ENCODE assay signal across 8 cellular contexts in genomic region chr10:84333864-84334451, GRCh38. TPM values are rescaled to one million over a fixed set of nuclear protein-coding genes. Genes with fewer than 3 reads are reported as not detected.
A peak's percentile ranks its signal among the peaks of the same experiment; 100 is the strongest.
DNase-seq lines count a peak whose midpoint lies in the region; ATAC-seq, FAIRE-seq and TF ChIP-seq lines count a peak whose summit lies in the region.

No MANE protein-coding gene starts in this region.

- H3K4me1 ChIP-seq in HCT116 (ENCODE audit: control insufficient read depth in 1 of 2, insufficient read depth in 2 of 2, low read length in 2 of 2) (peaks cover 3 to 19% of the 10 kb centered on the region in 2 experiments), left lung (peaks cover 21 to 89% of the 10 kb centered on the region in 2 donors), testis (peaks cover 14% of the 10 kb centered on the region)

- H3K9me3 ChIP-seq in HCT116 (ENCODE audit: control insufficient read depth in 1 of 2, insufficient read depth in 1 of 2, low read depth in 1 of 2, low read length in 2 of 2) (no peaks in the 10 kb centered on the region), left lung (no peaks in the 10 kb centered on the region), testis (no peaks in the 10 kb centered on the region)

- H4K20me1 ChIP-seq in HCT116 (ENCODE audit: insufficient read depth) = no peaks in the 10 kb centered on the region

- no peak overlapping the region for H3K4me3 ChIP-seq in HCT116 (replicated peaks in 1 of 2; ENCODE audit: low read depth in 1 of 2, low read length in 2 of 2)
- no peak overlapping the region for H3K4me3 ChIP-seq in NB4 (ENCODE audit: low read depth, low read length)
- H3K4me3 ChIP-seq in left lung = no peak overlapping the region
- no peak overlapping the region for H3K4me3 ChIP-seq in testis

- no TSS peak for BruUV-seq in HCT116 (replicated peaks; lab: Mats Ljungman, UMichigan)

- no peak overlapping the region for H3K9ac ChIP-seq in HCT116 (ENCODE audit: low read length)

- no peaks in the 10 kb centered on the region for H3K9me2 ChIP-seq in HCT116 (ENCODE audit: insufficient read depth)

- ATAC-seq in HCT116 (peak; percentile 48), left lung (peak; percentile 6)

- H3K27ac ChIP-seq in HCT116 (ENCODE audit: low read depth, low read length) (no peak overlapping the region), left lung (no peak overlapping the region), testis (no peak overlapping the region)

- no peak for TF ChIP-seq CTCF in HCT116 (IDR thresholded peaks at IDR 0.05 in 2 of 3, conservative IDR thresholded peaks at IDR 0.05 in 1 of 3; ENCODE audit: borderline replicate concordance in 1 of 3, insufficient read depth in 1 of 3, low read depth in 2 of 3, low read length in 2 of 3)
- TF ChIP-seq CTCF in NB4 (IDR thresholded peaks at IDR 0.05; ENCODE audit: low read depth, low read length) = no peak
- no peak for TF ChIP-seq CTCF in left lung (IDR thresholded peaks at IDR 0.05)
- no peak for TF ChIP-seq CTCF in testis (IDR thresholded peaks at IDR 0.05)

- POLR2A ChIA-PET in HCT116 (lab: Charles Lee) = no interaction called here

- RAD21 ChIA-PET in HCT116 (lab: Charles Lee; ENCODE audit: low non-redundant PET in 1 of 2, low total read pairs in 2 of 2, uncharacterized antibody in 2 of 2, unreplicated experiment in 2 of 2) = no interaction called here

- H3K79me2 ChIP-seq in HCT116 (ENCODE audit: insufficient read depth, low read length) = peaks cover 83% of the 10 kb centered on the region

- H3K36me3 ChIP-seq in HCT116 (ENCODE audit: control insufficient read depth in 1 of 2, insufficient read depth in 2 of 2, low read length in 2 of 2) = no peaks in the 10 kb centered on the region
- no peaks in the 10 kb centered on the region for H3K36me3 ChIP-seq in left lung
- H3K36me3 ChIP-seq in testis (ENCODE audit: low read depth, missing control alignments) = no peaks in the 10 kb centered on the region

- intact Hi-C loops in HCT116 (cut with micrococcal nuclease) = no loop called here
- intact Hi-C loops in left lung (cut with DNase I) = no loop called here
- intact Hi-C loops in testis (cut with DNase I; ENCODE audit: low total_unique reads) = no loop called here

- CTCF ChIA-PET in HCT116 (lab: Charles Lee) = no interaction called here

- peak; percentile 82 for FAIRE-seq in GM12892 (lab: Jason Lieb, UNC)

- H2AFZ ChIP-seq in HCT116 (ENCODE audit: low read depth, low read length, poor library complexity, severe bottlenecking) = no peak overlapping the region

- TF ChIP-seq POLR2A in GM12892 (IDR thresholded peaks at IDR 0.05; ENCODE audit: low read depth, low read length) (no peak), HCT116 (IDR thresholded peaks at IDR 0.05; ENCODE audit: borderline replicate concordance, extremely low read depth, insufficient read depth, insufficient read length) (no peak), NB4 (IDR thresholded peaks at IDR 0.05; ENCODE audit: extremely low read depth, insufficient read length) (no peak), testis (IDR thresholded peaks at IDR 0.05) (no peak)

- 67 to 70% methylated on average over 2 of the region's 2 CpGs for WGBS in testis, 2 donors

- DNase-seq in GM12892 (ENCODE audit: insufficient read length) (no peak), HCT116 (ENCODE audit: low read depth, low spot score) (no peak), NB4 (ENCODE audit: low read depth) (peak; percentile 37), left lung (no peak), testis (no peak), retina (no peak), NCI-H1930 (lab: John Stamatoyannopoulos, UW) (no peak)
- peak; percentile 76 for DNase-seq in activated CD8-positive, alpha-beta memory T cell treated with anti-CD3 and anti-CD28 coated beads, Interleukin-2, amount 50 U/mL, for 1 hour (ENCODE audit: extremely low read depth)

- no peaks in the 10 kb centered on the region for H3K27me3 ChIP-seq in HCT116 (ENCODE audit: insufficient read depth, low read length)
- H3K27me3 ChIP-seq in left lung = no peaks in the 10 kb centered on the region
- no peaks in the 10 kb centered on the region for H3K27me3 ChIP-seq in testis

- H3K4me2 ChIP-seq in HCT116 (ENCODE audit: low read length) = no peak overlapping the region

- no peak for TF ChIP-seq RAD21 in HCT116 (IDR thresholded peaks at IDR 0.05; ENCODE audit: low read depth)

TF ChIP-seq in HCT116, 20 proteins besides CTCF, POLR2A, EP300 and RAD21:
- TF ChIP-seq POLR2AphosphoS5 (IDR thresholded peaks at IDR 0.05; ENCODE audit: low read depth, low read length) = no peak
- TF ChIP-seq EZH2 (IDR thresholded peaks at IDR 0.05) = no peak
- TF ChIP-seq EGR1 (IDR thresholded peaks at IDR 0.05; ENCODE audit: low read depth) = no peak
- no peak for TF ChIP-seq REST (IDR thresholded peaks at IDR 0.05; ENCODE audit: low read depth)
- TF ChIP-seq JUND (IDR thresholded peaks at IDR 0.05) = no peak
- TF ChIP-seq EZH2phosphoT487 (IDR thresholded peaks at IDR 0.05; ENCODE audit: borderline replicate concordance) = no peak
- TF ChIP-seq MAX (IDR thresholded peaks at IDR 0.05) = no peak
- no peak for TF ChIP-seq SIN3A (IDR thresholded peaks at IDR 0.05; ENCODE audit: low read depth)
- TF ChIP-seq ZBTB33 (IDR thresholded peaks at IDR 0.05; ENCODE audit: extremely low read depth, insufficient replicate concordance, low read length) = no peak
- TF ChIP-seq SRF (IDR thresholded peaks at IDR 0.05; ENCODE audit: low read depth) = no peak
- no peak for TF ChIP-seq ZNF274 (IDR thresholded peaks at IDR 0.05; ENCODE audit: low read depth, low read length)
- TF ChIP-seq ZFX (IDR thresholded peaks at IDR 0.05) = no peak
- no peak for TF ChIP-seq ATF3 (IDR thresholded peaks at IDR 0.05)
- TF ChIP-seq TCF7L2 (IDR thresholded peaks at IDR 0.05; ENCODE audit: borderline replicate concordance, extremely low read depth, insufficient read depth, insufficient read length) = no peak
- no peak for TF ChIP-seq FOSL1 (IDR thresholded peaks at IDR 0.05; ENCODE audit: low read depth)
- no peak for TF ChIP-seq ELF1 (IDR thresholded peaks at IDR 0.05; ENCODE audit: borderline replicate concordance, low read depth)
- TF ChIP-seq CEBPB (IDR thresholded peaks at IDR 0.05; ENCODE audit: low read depth) = no peak

RNA-seq across cellular contexts. Expression of gene CCSER2, which starts 5.6 kb away (rescaled TPM):
- 10.1 TPM for polyA plus RNA-seq in GM12892 (2012; ENCODE audit: missing spikeins)
- total RNA-seq in HCT116 (2021; ENCODE audit: unreplicated experiment) = 28.9 TPM
- 8.7 and 8.8 TPM in 2 replicates for polyA plus RNA-seq in HCT116 (2012)
- 10 to 100 TPM; 56.5 to 65.5 TPM for total RNA-seq in left lung
- total RNA-seq in testis = 100 to 1,000 TPM in 1 of 2 donors, 10 to 100 TPM in 1; 65.4 to 148 TPM
- 146 TPM for polyA plus RNA-seq in testis (ENCODE audit: insufficient read depth, low read depth, low replicate concordance)

Comparison
In these comparisons a context has a peak if more than half of its experiments do, and no peak if none do; other contexts are left out.
1. DNase-seq: peak in NB4 (single experiment) and activated CD8-positive, alpha-beta memory T cell treated with anti-CD3 and anti-CD28 coated beads, Interleukin-2, amount 50 U/mL, for 1 hour (single experiment); none in GM12892 (single experiment), HCT116 (single experiment), left lung (0 of 2), testis (single experiment), retina (single experiment) and NCI-H1930 (0 of 2).